ENCODE assay signal across 8 cellular contexts in genomic region chr2:9336534-9337354, GRCh38.
A peak's percentile ranks its signal among the peaks of the same experiment; 100 is the strongest.
DNase-seq lines count a peak whose midpoint lies in the region; ATAC-seq, FAIRE-seq and TF ChIP-seq lines count a peak whose summit lies in the region.

No MANE protein-coding gene starts in this region.

- peaks cover 23% of the 10 kb centered on the region for H3K4me1 ChIP-seq in astrocyte (ENCODE audit: insufficient read depth, low read length)
- H3K4me1 ChIP-seq in Caco-2: no peaks in the 10 kb centered on the region

- DNase-seq in D341Med (ENCODE audit: low spot score) (peak; percentile 64), NCI-H1930 (lab: John Stamatoyannopoulos, UW) (peak; percentile 58 to 72), astrocyte (ENCODE audit: low read depth) (peak; percentile 86), left colon (peak; percentile 85 to 86), Caco-2 (no peak)
- no peak for DNase-seq in activated CD8-positive, alpha-beta memory T cell treated with anti-CD3 and anti-CD28 coated beads for 24 hours

- H3K27ac Mint-ChIP-seq in astrocyte (ENCODE audit: unreplicated experiment): peak overlapping the region; percentile 67
- no peak overlapping the region for H3K27ac Mint-ChIP-seq in Caco-2 (ENCODE audit: unreplicated experiment)

- H3K27me3 ChIP-seq in astrocyte (ENCODE audit: insufficient read depth, low read length) (no peaks in the 10 kb centered on the region), Caco-2 (replicated peaks; ENCODE audit: control insufficient read depth, insufficient read depth, low read length) (no peaks in the 10 kb centered on the region)

- peak overlapping the region; percentile 49 for H3K4me2 ChIP-seq in astrocyte (ENCODE audit: low read length)

- H3K9ac ChIP-seq in astrocyte (ENCODE audit: low read length): no peak overlapping the region

- H3K36me3 ChIP-seq in astrocyte (ENCODE audit: insufficient read depth, low read length) (peaks cover 15% of the 10 kb centered on the region), Caco-2 (ENCODE audit: control insufficient read depth, insufficient read depth, low read length) (peaks cover 3% of the 10 kb centered on the region; the same call in 1 of the 2 replicates)

- H3K4me3 ChIP-seq in astrocyte (ENCODE audit: insufficient read depth, low read depth, low read length) (no peak overlapping the region), Caco-2 (ENCODE audit: low read depth, low read length) (no peak overlapping the region)

- H3K9me3 ChIP-seq in astrocyte (ENCODE audit: insufficient read depth, low read depth, low read length): no peaks in the 10 kb centered on the region
- H3K9me3 ChIP-seq in Caco-2: no peaks in the 10 kb centered on the region

- no TSS peak for BruUV-seq in Caco-2 (replicated peaks; lab: Mats Ljungman, UMichigan)

- POLR2A ChIA-PET in Caco-2 (lab: Charles Lee): no interaction called here

- H3K36me3 Mint-ChIP-seq in astrocyte (ENCODE audit: low read depth, unreplicated experiment) (peaks cover 30% of the 10 kb centered on the region), Caco-2 (ENCODE audit: insufficient read depth, unreplicated experiment) (peaks cover 34% of the 10 kb centered on the region)

- peaks cover 11% of the 10 kb centered on the region for H3K79me2 ChIP-seq in astrocyte (ENCODE audit: insufficient read depth, low read length)

- intact Hi-C loops in left colon (cut with DNase I, micrococcal nuclease): loop anchor here in 1 of 2 donors (5.0 kb wide), 1 partner anchor 129 kb away; the partner anchor contains the start of gene ASAP2
- intact Hi-C loops in Caco-2 (cut with micrococcal nuclease; ENCODE audit: unreplicated experiment): no loop called here

- ATAC-seq in left colon (peak; percentile 58), GM19035 (IDR thresholded peaks at IDR 0.05; ENCODE audit: unreplicated experiment) (no peak), HG02610 (IDR thresholded peaks at IDR 0.05; ENCODE audit: unreplicated experiment) (no peak)

- no peak for FAIRE-seq in astrocyte (lab: Jason Lieb, UNC)

- no peak overlapping the region for H2AFZ ChIP-seq in astrocyte (ENCODE audit: low read depth, low read length)

- H3K27me3 Mint-ChIP-seq in astrocyte (ENCODE audit: low read depth, unreplicated experiment): no peaks in the 10 kb centered on the region
- no peaks in the 10 kb centered on the region for H3K27me3 Mint-ChIP-seq in Caco-2 (ENCODE audit: insufficient read depth, unreplicated experiment)

- H3K4me1 Mint-ChIP-seq in astrocyte (ENCODE audit: low read depth, unreplicated experiment) (peaks cover 42% of the 10 kb centered on the region), Caco-2 (ENCODE audit: low read depth, unreplicated experiment) (peaks cover 19% of the 10 kb centered on the region)

- H4K20me1 ChIP-seq in astrocyte (ENCODE audit: insufficient read depth, low read length): peaks cover 13% of the 10 kb centered on the region

- no peaks in the 10 kb centered on the region for H3K9me3 Mint-ChIP-seq in astrocyte (ENCODE audit: unreplicated experiment)
- H3K9me3 Mint-ChIP-seq in Caco-2 (ENCODE audit: unreplicated experiment): no peaks in the 10 kb centered on the region

- TF ChIP-seq CTCF in astrocyte (IDR thresholded peaks at IDR 0.05; ENCODE audit: insufficient read depth, low read depth, low read length) (no peak), Caco-2 (IDR thresholded peaks at IDR 0.05; ENCODE audit: insufficient read depth in 1 of 2, low read depth in 1 of 2, low read length in 1 of 2, severe bottlenecking in 1 of 2, unreplicated experiment in 1 of 2) (no peak)

- peak overlapping the region; percentile 34 for H3K27ac ChIP-seq in astrocyte (ENCODE audit: low read depth, low read length)

- no peak overlapping the region for H3K4me3 Mint-ChIP-seq in astrocyte (ENCODE audit: unreplicated experiment)
- H3K4me3 Mint-ChIP-seq in Caco-2 (ENCODE audit: unreplicated experiment): no peak overlapping the region

- CTCF ChIA-PET in Caco-2 (lab: Charles Lee): interaction anchor here (0.5 kb wide), 1 partner anchor 196 kb away, joined by 6 read pairs; no protein-coding TSS in a partner anchor

Comparison
In these comparisons a context has a peak if more than half of its experiments do, and no peak if none do; other contexts are left out.
1. DNase-seq: peak in D341Med (single experiment), NCI-H1930 (2 of 2), astrocyte (single experiment) and left colon (2 of 2); none in activated CD8-positive, alpha-beta memory T cell treated with anti-CD3 and anti-CD28 coated beads for 24 hours (single experiment) and Caco-2 (0 of 2).